In genomic region chr17:48244121-48244711, GRCh38 we compare ENCODE assay signal across 10 cellular contexts.
DNase-seq lines count a peak whose midpoint lies in the region; ATAC-seq and TF ChIP-seq lines count a peak whose summit lies in the region.
"Had no signal": no experiment of that assay in that cellular context is flagged by ENCODE, and none has a peak within 500 bp of the region (broad histone marks: within the 10 kb centered on the region; RNA-seq: fewer than 3 reads in every experiment).

No MANE protein-coding gene starts in this region.

- no peak for ATAC-seq in activated T-helper 17 cell treated with anti-CD3 and anti-CD28 coated beads, Interleukin-2, amount 50 U/mL, for 72 hours (replicated peaks)
- ATAC-seq in GM18502 (IDR thresholded peaks at IDR 0.05; ENCODE audit: poor library complexity, unreplicated experiment), result no peak

- H2BK12ac ChIP-seq in neuronal stem cell (ENCODE audit: low read length), result no peak overlapping the region

- no peak overlapping the region for H3K4ac ChIP-seq in mesendoderm (ENCODE audit: low read depth, low read length)
- no peak overlapping the region for H3K4ac ChIP-seq in neuronal stem cell (ENCODE audit: low read length)

- H3K9ac ChIP-seq in mesendoderm (ENCODE audit: low read length), result no peak overlapping the region
- H3K9ac ChIP-seq in neuronal stem cell (ENCODE audit: low read depth, low read length, poor library complexity), result no peak overlapping the region

- H3K18ac ChIP-seq in mesendoderm (ENCODE audit: low read length), result peak overlapping the region; percentile 18
- no peak overlapping the region for H3K18ac ChIP-seq in neuronal stem cell (ENCODE audit: low read length)

- H2AK5ac ChIP-seq in mesendoderm (ENCODE audit: low read length) (no peak overlapping the region), neuronal stem cell (ENCODE audit: low read depth, low read length) (no peak overlapping the region)

- no peak overlapping the region for H2AFZ ChIP-seq in neuronal stem cell (ENCODE audit: low read length)

- CTCF ChIA-PET in Calu3 (lab: Charles Lee), result interaction anchor here (0.9 to 2.4 kb wide), 11 partner anchors 8 to 64 kb away, joined by 3 to 25 read pairs (median 5); no protein-coding TSS in a partner anchor

- H3K23ac ChIP-seq in mesendoderm (ENCODE audit: low read length) (no peak overlapping the region), neuronal stem cell (ENCODE audit: low read depth, low read length, poor library complexity) (no peak overlapping the region)

- H3K79me1 ChIP-seq in mesendoderm (ENCODE audit: low read length), result no peaks in the 10 kb centered on the region
- H3K79me1 ChIP-seq in neuronal stem cell (ENCODE audit: low read depth, low read length), result no peaks in the 10 kb centered on the region

- no peak overlapping the region for H3K14ac ChIP-seq in neuronal stem cell (ENCODE audit: low read length)

- peaks cover 90% of the 10 kb centered on the region for H3K4me1 Mint-ChIP-seq in Calu3 (ENCODE audit: low read depth, unreplicated experiment)
- peaks cover 34% of the 10 kb centered on the region for H3K4me1 Mint-ChIP-seq in activated T-helper 17 cell treated with anti-CD3 and anti-CD28 coated beads, Interleukin-2, amount 50 U/mL, for 72 hours

- no peak overlapping the region for H4K5ac ChIP-seq in mesendoderm (ENCODE audit: low read length)

- no peaks in the 10 kb centered on the region for H3K27me3 Mint-ChIP-seq in Calu3 (ENCODE audit: unreplicated experiment)
- H3K27me3 Mint-ChIP-seq in activated T-helper 17 cell treated with anti-CD3 and anti-CD28 coated beads, Interleukin-2, amount 50 U/mL, for 72 hours, result no peaks in the 10 kb centered on the region

- no peak overlapping the region for H2BK5ac ChIP-seq in mesendoderm (ENCODE audit: low read length)
- no peak overlapping the region for H2BK5ac ChIP-seq in neuronal stem cell (ENCODE audit: low read length)

- H3K4me1 ChIP-seq in mesendoderm (ENCODE audit: control insufficient read depth, low read depth, low read length), result peaks cover 17% of the 10 kb centered on the region
- H3K4me1 ChIP-seq in neuronal stem cell (ENCODE audit: control insufficient read depth in 2 of 2, insufficient read depth in 1 of 2, low read depth in 1 of 2, low read length in 2 of 2), result peaks cover 0 to 2% of the 10 kb centered on the region in 2 donors

- BruUV-seq in Calu3 (replicated peaks; lab: Mats Ljungman, UMichigan), result no TSS peak

- no peak for TF ChIP-seq CTCF in Calu3 (IDR thresholded peaks at IDR 0.05; ENCODE audit: unreplicated experiment)

- H2BK15ac ChIP-seq in mesendoderm (replicated peaks; ENCODE audit: low read depth) (no peak overlapping the region), neuronal stem cell (ENCODE audit: low read length) (no peak overlapping the region)

- DNase-seq in Calu3 (peak; percentile 61), mesendoderm (peak; percentile 93), NCI-H774 (lab: John Stamatoyannopoulos, UW) (no peak), neuronal stem cell (ENCODE audit: low spot score) (no peak)
- peak; percentile 54 for DNase-seq in Jurkat, Clone E6-1 (ENCODE audit: low read depth, low spot score)
- no peak for DNase-seq in stimulated activated CD4-positive, alpha-beta T cell treated with anti-CD3 and anti-CD28 coated beads, Interleukin-15, amount 100 ng/mL, for 24 hours
- DNase-seq: head of caudate nucleus, tibial artery had no signal

- no peaks in the 10 kb centered on the region for H3K9me3 ChIP-seq in neuronal stem cell (replicated peaks in 1 of 2; ENCODE audit: control insufficient read depth in 2 of 2, insufficient read depth in 1 of 2, low read depth in 1 of 2, low read length in 2 of 2)
- H3K9me3 ChIP-seq: tibial artery had no signal

- H3K79me2 ChIP-seq in mesendoderm (ENCODE audit: control insufficient read depth, insufficient read depth, low read length), result no peaks in the 10 kb centered on the region

- peak overlapping the region; percentile 25 for H3K56ac ChIP-seq in mesendoderm (ENCODE audit: low read length)

- H3K9me3 Mint-ChIP-seq in Calu3 (ENCODE audit: low read depth, unreplicated experiment), result no peaks in the 10 kb centered on the region
- no peaks in the 10 kb centered on the region for H3K9me3 Mint-ChIP-seq in activated T-helper 17 cell treated with anti-CD3 and anti-CD28 coated beads, Interleukin-2, amount 50 U/mL, for 72 hours

- no peaks in the 10 kb centered on the region for H3K27me3 ChIP-seq in mesendoderm (ENCODE audit: insufficient read depth, low read length, poor library complexity)
- peaks cover 0 to 37% (median 0%) of the 10 kb centered on the region in 3 experiments for H3K27me3 ChIP-seq in neuronal stem cell (ENCODE audit: control insufficient read depth in 3 of 3, insufficient read depth in 3 of 3, low read depth in 1 of 3, low read length in 3 of 3)

- no peak overlapping the region for H4K91ac ChIP-seq in neuronal stem cell (ENCODE audit: low read depth, low read length, poor library complexity)

- intact Hi-C loops in Calu3 (cut with micrococcal nuclease; ENCODE audit: unreplicated experiment), result loop anchor here (1.0 kb wide), 1 partner anchor 29 kb away; no protein-coding TSS in a partner anchor

- H3K4me3 ChIP-seq in Jurkat, Clone E6-1 (ENCODE audit: low read length), result no peak overlapping the region
- no peak overlapping the region for H3K4me3 ChIP-seq in mesendoderm (ENCODE audit: low read length)
- no peak overlapping the region for H3K4me3 ChIP-seq in neuronal stem cell (ENCODE audit: low read length in 2 of 2)
- H3K4me3 ChIP-seq: tibial artery had no signal

- H3K27ac Mint-ChIP-seq in Calu3 (ENCODE audit: unreplicated experiment), result peak overlapping the region; percentile 72
- peak overlapping the region; percentile 12 for H3K27ac Mint-ChIP-seq in activated T-helper 17 cell treated with anti-CD3 and anti-CD28 coated beads, Interleukin-2, amount 50 U/mL, for 72 hours

- H3K36me3 Mint-ChIP-seq in Calu3 (ENCODE audit: insufficient read depth, unreplicated experiment), result peaks cover 8% of the 10 kb centered on the region
- H3K36me3 Mint-ChIP-seq in activated T-helper 17 cell treated with anti-CD3 and anti-CD28 coated beads, Interleukin-2, amount 50 U/mL, for 72 hours (ENCODE audit: low read depth), result peaks cover 14% of the 10 kb centered on the region

- H3K4me2 ChIP-seq in mesendoderm (ENCODE audit: low read length) (no peak overlapping the region), neuronal stem cell (ENCODE audit: insufficient read depth, low read length, poor library complexity, severe bottlenecking) (no peak overlapping the region)

- peak overlapping the region; percentile 31 for H3K4me3 Mint-ChIP-seq in Calu3 (ENCODE audit: low read depth, unreplicated experiment)
- no peak overlapping the region for H3K4me3 Mint-ChIP-seq in activated T-helper 17 cell treated with anti-CD3 and anti-CD28 coated beads, Interleukin-2, amount 50 U/mL, for 72 hours

- no peak overlapping the region for H2BK120ac ChIP-seq in mesendoderm (ENCODE audit: low read depth, low read length)
- no peak overlapping the region for H2BK120ac ChIP-seq in neuronal stem cell (ENCODE audit: low read depth, low read length)

- H4K8ac ChIP-seq in mesendoderm (ENCODE audit: low read depth, low read length) (no peak overlapping the region), neuronal stem cell (ENCODE audit: low read depth, low read length) (no peak overlapping the region)

- H3K27ac ChIP-seq in mesendoderm (ENCODE audit: low read depth, low read length), result peak overlapping the region; percentile 29
- H3K27ac ChIP-seq in neuronal stem cell (replicated peaks; ENCODE audit: low read length), result no peak overlapping the region
- H3K27ac ChIP-seq: tibial artery had no signal

- no peaks in the 10 kb centered on the region for H3K36me3 ChIP-seq in mesendoderm (ENCODE audit: control insufficient read depth, insufficient read depth, low read length)
- no peaks in the 10 kb centered on the region for H3K36me3 ChIP-seq in neuronal stem cell (replicated peaks in 1 of 2; ENCODE audit: control insufficient read depth in 2 of 2, insufficient read depth in 2 of 2, low read length in 2 of 2)
- H3K36me3 ChIP-seq: tibial artery had no signal

- no CpG with 5 or more reads among the region's 3 CpGs for WGBS in mesendoderm (ENCODE audit: extremely low coverage, insufficient coverage, low lambda C conversion rate)
- WGBS in neuronal stem cell (ENCODE audit: extremely low coverage in 2 of 2, insufficient read length in 2 of 2, insufficient replicate concordance in 1 of 2), 2 donors, result no CpG with 5 or more reads among the region's 3 CpGs

Comparison
In these comparisons a context has a peak if more than half of its experiments do, and no peak if none do; other contexts are left out.
1. DNase-seq: peak in Calu3 (single experiment), Jurkat, Clone E6-1 (single experiment) and mesendoderm (single experiment); none in stimulated activated CD4-positive, alpha-beta T cell treated with anti-CD3 and anti-CD28 coated beads, Interleukin-15, amount 100 ng/mL, for 24 hours (single experiment), NCI-H774 (single experiment) and neuronal stem cell (single experiment).